In genomic region chr7:20385121-20385520, GRCh38 we compare ENCODE assay signal across 18 cellular contexts. TPM values are rescaled to one million over a fixed set of nuclear protein-coding genes. Genes with fewer than 3 reads are reported as not detected.
DNase-seq lines count a peak whose midpoint lies in the region; ATAC-seq, FAIRE-seq and TF ChIP-seq lines count a peak whose summit lies in the region.
"Had no signal": no experiment of that assay in that cellular context is flagged by ENCODE, and none has a peak within 500 bp of the region (broad histone marks: within the 10 kb centered on the region; RNA-seq: fewer than 3 reads in every experiment).

No MANE protein-coding gene starts in this region.

- H3K27me3 ChIP-seq in AG04450 (ENCODE audit: control insufficient read depth, insufficient read depth, low read length) (no peaks in the 10 kb centered on the region), mammary epithelial cell (ENCODE audit: insufficient read depth, low read length) (no peaks in the 10 kb centered on the region), keratinocyte (ENCODE audit: control insufficient read depth, extremely low read depth, insufficient read depth, low read length) (no peaks in the 10 kb centered on the region)
- no peaks in the 10 kb centered on the region for H3K27me3 ChIP-seq in CD8-positive, alpha-beta memory T cell (ENCODE audit: insufficient read depth, low read length, poor library complexity, severe bottlenecking)
- H3K27me3 ChIP-seq: ovary, spleen had no signal

- H3K4me3 Mint-ChIP-seq in CD8-positive, alpha-beta memory T cell: no peak overlapping the region
- H3K4me3 Mint-ChIP-seq: activated T-cell treated with anti-CD3 and anti-CD28 coated beads, Interleukin-2, amount 50 U/mL, for 72 hours; immature natural killer cell; stimulated activated naive CD8-positive, alpha-beta T cell treated with anti-CD3 and anti-CD28 coated beads, Interleukin-15, amount 100 ng/mL, for 72 hours had no signal

- H2AFZ ChIP-seq in mammary epithelial cell (ENCODE audit: low read depth, low read length) (no peak overlapping the region), keratinocyte (ENCODE audit: control insufficient read depth, low read length) (no peak overlapping the region)

- no peak for TF ChIP-seq CTCF in AG04450 (IDR thresholded peaks at IDR 0.05; ENCODE audit: low read depth, low read length)
- TF ChIP-seq CTCF in mammary epithelial cell (conservative IDR thresholded peaks at IDR 0.05 in 1 of 2, IDR thresholded peaks at IDR 0.05 in 1 of 2; ENCODE audit: extremely low read depth in 1 of 2, insufficient read depth in 1 of 2, low read depth in 1 of 2, low read length in 2 of 2): no peak
- no peak for TF ChIP-seq CTCF in keratinocyte (optimal IDR thresholded peaks at IDR 0.05 in 1 of 3, IDR thresholded peaks at IDR 0.05 in 1 of 3, conservative IDR thresholded peaks at IDR 0.05 in 1 of 3; ENCODE audit: extremely low read depth in 1 of 3, insufficient read depth in 2 of 3, low read length in 3 of 3)

- no peak for ATAC-seq in GM19463 (IDR thresholded peaks at IDR 0.05; ENCODE audit: unreplicated experiment)
- ATAC-seq: activated T-cell treated with anti-CD3 and anti-CD28 coated beads, Interleukin-2, amount 50 U/mL, for 72 hours; stimulated activated naive CD8-positive, alpha-beta T cell treated with anti-CD3 and anti-CD28 coated beads, Interleukin-15, amount 100 ng/mL, for 72 hours had no signal

- in situ Hi-C loops in mammary epithelial cell (cut with MboI; ENCODE audit: low sequenced_read_pairs in 2 of 2): no loop called here

- H3K9me3 Mint-ChIP-seq in CD8-positive, alpha-beta memory T cell: peaks cover 0 to 2% (median 0%) of the 10 kb centered on the region in 5 donors
- H3K9me3 Mint-ChIP-seq: activated T-cell treated with anti-CD3 and anti-CD28 coated beads, Interleukin-2, amount 50 U/mL, for 72 hours; stimulated activated naive CD8-positive, alpha-beta T cell treated with anti-CD3 and anti-CD28 coated beads, Interleukin-15, amount 100 ng/mL, for 72 hours had no signal

- WGBS in mammary epithelial cell (ENCODE audit: low coverage, missing lambda C conversion rate): 0% methylated on average over 1 of the region's 1 CpG

- CTCF ChIA-PET in AG04450 (lab: Charles Lee): no interaction called here
- CTCF ChIA-PET in mammary epithelial cell (lab: Charles Lee; ENCODE audit: low non-redundant PET): no interaction called here
- CTCF ChIA-PET in CD8-positive, alpha-beta memory T cell (lab: Charles Lee): no interaction called here

- no peak overlapping the region for H3K27ac Mint-ChIP-seq in CD8-positive, alpha-beta memory T cell
- H3K27ac Mint-ChIP-seq: activated T-cell treated with anti-CD3 and anti-CD28 coated beads, Interleukin-2, amount 50 U/mL, for 72 hours; immature natural killer cell; stimulated activated naive CD8-positive, alpha-beta T cell treated with anti-CD3 and anti-CD28 coated beads, Interleukin-15, amount 100 ng/mL, for 72 hours had no signal

- dilution Hi-C loops in mammary epithelial cell (cut with HindIII; ENCODE audit: low sequenced_read_pairs) (no loop called here), keratinocyte (cut with MboI; ENCODE audit: extremely low pct_ligation_motif_present, low sequenced_read_pairs) (no loop called here)

- peak overlapping the region; percentile 32 for H3K27ac ChIP-seq in AG04450 (ENCODE audit: low read depth, low read length)
- no peak overlapping the region for H3K27ac ChIP-seq in mammary epithelial cell (ENCODE audit: insufficient read depth, low read depth, low read length)
- peak overlapping the region; percentile 1 for H3K27ac ChIP-seq in keratinocyte (ENCODE audit: control insufficient read depth, insufficient read depth, low read length)
- no peak overlapping the region for H3K27ac ChIP-seq in CD8-positive, alpha-beta memory T cell (ENCODE audit: low read depth, low read length)
- H3K27ac ChIP-seq: ovary, spleen had no signal

- no peaks in the 10 kb centered on the region for H3K4me1 Mint-ChIP-seq in CD8-positive, alpha-beta memory T cell
- H3K4me1 Mint-ChIP-seq: immature natural killer cell; stimulated activated naive CD8-positive, alpha-beta T cell treated with anti-CD3 and anti-CD28 coated beads, Interleukin-15, amount 100 ng/mL, for 72 hours had no signal

- BruUV-seq in mammary epithelial cell (replicated peaks; lab: Mats Ljungman, UMichigan): no TSS peak

- H3K4me1 ChIP-seq in mammary epithelial cell (ENCODE audit: insufficient read depth, low read length) (peaks cover 13% of the 10 kb centered on the region), keratinocyte (ENCODE audit: control insufficient read depth, extremely low read depth, insufficient read depth, low read length) (peaks cover 10% of the 10 kb centered on the region)
- H3K4me1 ChIP-seq in CD8-positive, alpha-beta memory T cell (ENCODE audit: insufficient read depth, low read length): no peaks in the 10 kb centered on the region
- H3K4me1 ChIP-seq: spleen had no signal

- POLR2A ChIA-PET in AG04450 (lab: Yijun Ruan, JAX): no interaction called here
- POLR2A ChIA-PET in CD8-positive, alpha-beta memory T cell (lab: Charles Lee): no interaction called here

- H3K79me2 ChIP-seq in mammary epithelial cell (ENCODE audit: insufficient read depth, low read length): no peaks in the 10 kb centered on the region
- no peaks in the 10 kb centered on the region for H3K79me2 ChIP-seq in keratinocyte (ENCODE audit: control insufficient read depth, insufficient read depth, low read length)

- intact Hi-C loops in mammary epithelial cell (cut with micrococcal nuclease): no loop called here

- H3K36me3 ChIP-seq in mammary epithelial cell (ENCODE audit: insufficient read depth, low read length) (peaks cover 26% of the 10 kb centered on the region), keratinocyte (ENCODE audit: control insufficient read depth in 2 of 2, extremely low read depth in 1 of 2, insufficient read depth in 2 of 2, low read length in 2 of 2) (peaks cover 0 to 5% of the 10 kb centered on the region in 2 experiments)
- H3K36me3 ChIP-seq in CD8-positive, alpha-beta memory T cell (ENCODE audit: insufficient read depth, low read length): no peaks in the 10 kb centered on the region
- H3K36me3 ChIP-seq: ovary, spleen had no signal

- no peak overlapping the region for H3K4me3 ChIP-seq in AG04450 (ENCODE audit: low read depth, low read length)
- no peak overlapping the region for H3K4me3 ChIP-seq in mammary epithelial cell (replicated peaks in 1 of 3; ENCODE audit: insufficient read depth in 1 of 3, low read depth in 2 of 3, low read length in 3 of 3)
- no peak overlapping the region for H3K4me3 ChIP-seq in keratinocyte (ENCODE audit: control insufficient read depth in 2 of 3, extremely low read depth in 1 of 3, insufficient read depth in 2 of 3, low read depth in 1 of 3, low read length in 3 of 3)
- H3K4me3 ChIP-seq in CD8-positive, alpha-beta memory T cell (ENCODE audit: low read length): no peak overlapping the region
- H3K4me3 ChIP-seq: ovary, spleen had no signal

- no peaks in the 10 kb centered on the region for H3K27me3 Mint-ChIP-seq in CD8-positive, alpha-beta memory T cell
- H3K27me3 Mint-ChIP-seq: stimulated activated naive CD8-positive, alpha-beta T cell treated with anti-CD3 and anti-CD28 coated beads, Interleukin-15, amount 100 ng/mL, for 72 hours had no signal

- H3K9me3 ChIP-seq in AG04450 (ENCODE audit: control insufficient read depth, insufficient read depth, low read length) (no peaks in the 10 kb centered on the region), mammary epithelial cell (replicated peaks; ENCODE audit: insufficient read depth, low read length) (no peaks in the 10 kb centered on the region), keratinocyte (ENCODE audit: control insufficient read depth, low read depth, low read length) (no peaks in the 10 kb centered on the region)
- no peaks in the 10 kb centered on the region for H3K9me3 ChIP-seq in CD8-positive, alpha-beta memory T cell (ENCODE audit: low read length)
- H3K9me3 ChIP-seq: ovary, spleen had no signal

- DNase-seq in AG04450 (ENCODE audit: low read depth, low spot score): peak; percentile 63
- DNase-seq in M059J (ENCODE audit: low read depth): peak; percentile 25
- peak; percentile 61 for DNase-seq in mammary epithelial cell
- no peak for DNase-seq in keratinocyte (ENCODE audit: low read depth, low spot score)
- no peak for DNase-seq in CD8-positive, alpha-beta memory T cell
- no peak for DNase-seq in NAMALWA (ENCODE audit: low spot score)
- no peak for DNase-seq in DMS79 (lab: John Stamatoyannopoulos, UW)
- DNase-seq: activated CD4-positive, alpha-beta T cell treated with anti-CD3 and anti-CD28 coated beads, Interleukin-2, amount 50 U/mL, for 1 hour; activated T-cell treated with anti-CD3 and anti-CD28 coated beads, Interleukin-2, amount 50 U/mL, for 72 hours; immature natural killer cell; NCI-H2107; ovary; SHP77 treated with DMSO at 0.1 percent for 48 hours; spleen; stimulated activated naive CD8-positive, alpha-beta T cell treated with anti-CD3 and anti-CD28 coated beads, Interleukin-15, amount 100 ng/mL, for 72 hours; T1000 had no signal

- no peak overlapping the region for H3K4me2 ChIP-seq in mammary epithelial cell (ENCODE audit: insufficient read depth, low read depth, low read length)
- H3K4me2 ChIP-seq in keratinocyte (ENCODE audit: control insufficient read depth, extremely low read depth, insufficient read depth, low read depth, low read length): peak overlapping the region; percentile 28

- H3K9ac ChIP-seq in mammary epithelial cell (ENCODE audit: insufficient read depth, low read length) (no peak overlapping the region), keratinocyte (ENCODE audit: control insufficient read depth, extremely low read depth, insufficient read depth, low read length) (no peak overlapping the region)

- H3K36me3 Mint-ChIP-seq in CD8-positive, alpha-beta memory T cell: no peaks in the 10 kb centered on the region
- H3K36me3 Mint-ChIP-seq: immature natural killer cell had no signal

- H4K20me1 ChIP-seq in mammary epithelial cell (ENCODE audit: insufficient read depth, low read length): no peaks in the 10 kb centered on the region
- H4K20me1 ChIP-seq in keratinocyte (ENCODE audit: control insufficient read depth, extremely low read depth, insufficient read depth, low read length): no peaks in the 10 kb centered on the region

- no peaks in the 10 kb centered on the region for H3K9me1 ChIP-seq in keratinocyte (ENCODE audit: control insufficient read depth, extremely low read depth, insufficient read depth, low read length)

- FAIRE-seq in keratinocyte (lab: Jason Lieb, UNC): peak; percentile 91
- FAIRE-seq: HTR-8/SVneo had no signal

RNA-seq across cellular contexts. Expression of gene ITGB8, which starts 54.4 kb away (rescaled TPM):
- 9.1 and 12.3 TPM in 2 replicates for polyA plus RNA-seq in AG04450 (2011; rRNA removed)
- polyA minus RNA-seq in AG04450 (2011; rRNA and poly(A)+ RNA removed): 38.2 and 47.1 TPM in 2 replicates
- 18.4 and 24.3 TPM in 2 replicates for total RNA-seq in M059J (2014; rRNA removed; shearing (Covaris generic))
- total RNA-seq in mammary epithelial cell: 100 to 1,000 TPM in 1 of 2 donors, 10 to 100 TPM in 1; 41.9 to 221 TPM
- 32.3 TPM for polyA plus RNA-seq in mammary epithelial cell
- polyA minus RNA-seq in mammary epithelial cell: 48.6 TPM
- polyA plus RNA-seq in keratinocyte: 8.3 to 14.3 TPM (median 10.9 TPM) in 3 replicates
- polyA plus RNA-seq in keratinocyte (2011; ENCODE audit: low read depth): 5.0 TPM
- polyA plus RNA-seq in keratinocyte (2011; cell fraction: cytosol; rRNA removed): 2.7 and 6.3 TPM in 2 replicates
- polyA plus RNA-seq in keratinocyte (2011; cell fraction: nucleus; rRNA removed): 16.3 and 19.7 TPM in 2 replicates
- 9.8 and 12.7 TPM in 2 replicates for polyA plus RNA-seq in keratinocyte (2012; ENCODE audit: low replicate concordance)
- 27.1 to 59.0 TPM (median 50.8 TPM) in 3 replicates for polyA minus RNA-seq in keratinocyte
- 25.1 TPM for polyA minus RNA-seq in keratinocyte (2011; cell fraction: cytosol; rRNA and poly(A)+ RNA removed)
- 65.6 and 86.9 TPM in 2 replicates for polyA minus RNA-seq in keratinocyte (2011; cell fraction: nucleus; rRNA and poly(A)+ RNA removed)
- under 1 TPM; 0.11 to 0.27 TPM for total RNA-seq in CD8-positive, alpha-beta memory T cell
- polyA plus RNA-seq in CD8-positive, alpha-beta memory T cell: not detected
- polyA plus RNA-seq: immature natural killer cell had no signal

Comparison
In these comparisons a context has a peak if more than half of its experiments do, and no peak if none do; other contexts are left out.
1. DNase-seq: peak in AG04450 (single experiment), M059J (single experiment) and mammary epithelial cell (single experiment); none in keratinocyte (single experiment), CD8-positive, alpha-beta memory T cell (0 of 5), NAMALWA (single experiment) and DMS79 (single experiment).
2. H3K27ac ChIP-seq: peak in AG04450 (single experiment) and keratinocyte (single experiment); none in mammary epithelial cell (single experiment) and CD8-positive, alpha-beta memory T cell (single experiment).